ENCODE assay signal across 1 cellular context in genomic region chr20:49775229-49775693, GRCh38.
TF ChIP-seq lines count a peak whose summit lies in the region.

No MANE protein-coding gene starts in this region.

TF ChIP-seq in K562, 482 proteins besides CTCF, POLR2A, EP300 and RAD21 (continued from another document and continues in another):
- TF ChIP-seq ZNF146 (CRISPR knock-in tag; IDR thresholded peaks at IDR 0.05; ENCODE audit: unreplicated experiment) (no peak), JUN (IDR thresholded peaks at IDR 0.05; ENCODE audit: borderline replicate concordance, low read depth, low read length) (peak; percentile 71; the same call in 1 of the 2 replicates), JUN (CRISPR knock-in tag; IDR thresholded peaks at IDR 0.05; ENCODE audit: borderline replicate concordance) (no peak), CHAMP1 (IDR thresholded peaks at IDR 0.05) (no peak), TGIF2 (CRISPR knock-in tag; IDR thresholded peaks at IDR 0.05) (no peak), PRDM10 (IDR thresholded peaks at IDR 0.05; ENCODE audit: partially characterized antibody) (no peak), ARID2 (IDR thresholded peaks at IDR 0.05) (no peak), E2F5 (CRISPR knock-in tag; IDR thresholded peaks at IDR 0.05) (no peak), BMI1 (IDR thresholded peaks at IDR 0.05; ENCODE audit: low read length) (no peak), HMG20B (CRISPR knock-in tag; IDR thresholded peaks at IDR 0.05) (no peak), ZNF175 (CRISPR knock-in tag; IDR thresholded peaks at IDR 0.05; ENCODE audit: low read depth) (0 out of 2 replicates have a peak, but pooled peaks have one; percentile 47), TOE1 (IDR thresholded peaks at IDR 0.05; ENCODE audit: borderline replicate concordance) (no peak), TOE1 (CRISPR knock-in tag; IDR thresholded peaks at IDR 0.05; ENCODE audit: borderline replicate concordance, low read depth) (no peak), ZNF318 (IDR thresholded peaks at IDR 0.05; ENCODE audit: borderline replicate concordance in 1 of 2, low read depth in 1 of 2) (no peak), RBM34 (IDR thresholded peaks at IDR 0.05; ENCODE audit: borderline replicate concordance, insufficient read depth, low read length) (no peak), ZNF133 (CRISPR knock-in tag; IDR thresholded peaks at IDR 0.05) (no peak), ARID1B (IDR thresholded peaks at IDR 0.05) (no peak; the same call in none of the 2 replicates), BACH1 (tag; IDR thresholded peaks at IDR 0.05) (no peak), STAG1 (CRISPR knock-in tag; IDR thresholded peaks at IDR 0.05; ENCODE audit: borderline replicate concordance) (no peak), DACH1 (IDR thresholded peaks at IDR 0.05; ENCODE audit: partially characterized antibody) (peak; percentile 49), SMARCA4 (IDR thresholded peaks at IDR 0.05) (peak; percentile 63), TEAD4 (IDR thresholded peaks at IDR 0.05; ENCODE audit: low read length) (no peak), TEAD4 (CRISPR knock-in tag; IDR thresholded peaks at IDR 0.05; ENCODE audit: borderline replicate concordance) (no peak), ZNF445 (CRISPR knock-in tag; IDR thresholded peaks at IDR 0.05; ENCODE audit: low read depth) (no peak), ESRRA (IDR thresholded peaks at IDR 0.05; ENCODE audit: borderline replicate concordance, low read depth) (0 out of 2 replicates have a peak, but pooled peaks have one; percentile 37), PHB2 (IDR thresholded peaks at IDR 0.05; ENCODE audit: low read depth) (no peak), RAD51 (IDR thresholded peaks at IDR 0.05; ENCODE audit: borderline replicate concordance, low read depth) (no peak), ZNF41 (CRISPR knock-in tag; conservative IDR thresholded peaks at IDR 0.05) (no peak), MLLT1 (IDR thresholded peaks at IDR 0.05) (no peak), HSF4 (CRISPR knock-in tag; IDR thresholded peaks at IDR 0.05; ENCODE audit: borderline replicate concordance) (no peak), ZNF408 (CRISPR knock-in tag; IDR thresholded peaks at IDR 0.05; ENCODE audit: low read depth) (no peak), PATZ1 (CRISPR knock-in tag; IDR thresholded peaks at IDR 0.05; ENCODE audit: borderline replicate concordance) (no peak), FOSL1 (tag; conservative IDR thresholded peaks at IDR 0.05) (peak; percentile 62; the same call in 1 of the 2 replicates), ZNF77 (CRISPR knock-in tag; IDR thresholded peaks at IDR 0.05) (no peak), ELF2 (CRISPR knock-in tag; IDR thresholded peaks at IDR 0.05) (no peak), PRMT5 (CRISPR knock-in tag; IDR thresholded peaks at IDR 0.05) (no peak), TEAD2 (tag; IDR thresholded peaks at IDR 0.05) (no peak), HLTF (IDR thresholded peaks at IDR 0.05) (no peak), SIX5 (IDR thresholded peaks at IDR 0.05; ENCODE audit: borderline replicate concordance in 1 of 2, insufficient read depth in 1 of 2, low read depth in 1 of 2, low read length in 2 of 2) (no peak), CHD4 (IDR thresholded peaks at IDR 0.05; ENCODE audit: insufficient read depth, insufficient replicate concordance, low read depth, low read length, poor library complexity, severe bottlenecking) (no peak), NFIC (IDR thresholded peaks at IDR 0.05) (peak; percentile 45), ASH1L (IDR thresholded peaks at IDR 0.05; ENCODE audit: borderline replicate concordance, low read depth, partially characterized antibody) (no peak), DLX4 (CRISPR knock-in tag; IDR thresholded peaks at IDR 0.05) (no peak), RCOR1 (IDR thresholded peaks at IDR 0.05; ENCODE audit: borderline replicate concordance in 1 of 2, low read depth in 2 of 2, low read length in 2 of 2) (0 out of 4 replicates have a peak, but pooled peaks of 1 of the 2 experiments have one; percentile 5), CBX1 (IDR thresholded peaks at IDR 0.05; ENCODE audit: low read depth) (no peak), LARP7 (IDR thresholded peaks at IDR 0.05) (no peak)
